1 cellular context compared by ENCODE assay signal in the genomic region with DNA sequence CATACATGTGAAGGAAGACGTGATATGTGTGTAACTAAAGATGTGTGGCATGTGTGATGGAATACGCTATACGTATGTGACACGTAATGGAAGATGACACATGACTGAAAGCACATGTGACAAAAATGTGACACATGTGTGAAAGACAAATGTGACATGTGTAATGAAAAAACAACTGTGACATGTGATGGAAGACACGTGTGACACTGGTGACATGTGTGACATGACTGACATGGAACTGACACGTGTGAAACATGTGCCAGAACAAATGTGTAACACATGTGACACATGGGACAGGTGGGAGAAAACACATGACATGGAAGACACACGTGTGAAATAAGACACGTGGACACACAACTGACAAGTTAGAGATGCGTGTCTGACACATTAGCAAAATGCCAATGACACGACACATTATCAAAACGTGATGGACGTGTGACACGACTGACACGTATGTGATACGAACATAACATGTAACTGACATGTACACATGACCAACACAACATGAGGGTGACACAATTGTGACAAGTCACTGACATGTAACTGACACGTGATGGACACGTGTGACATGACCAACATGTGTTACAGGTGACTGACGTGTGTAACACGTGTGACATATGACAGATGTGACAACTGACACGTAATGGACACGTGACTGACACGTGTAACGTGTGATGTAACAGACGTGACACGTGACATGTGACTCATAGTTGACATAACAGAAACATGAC.
TF ChIP-seq lines count a peak whose summit lies in the region.

No MANE protein-coding gene starts in this region.

TF ChIP-seq in K562, 482 proteins besides CTCF, POLR2A, EP300 and RAD21 (continued from another document and continues in another):
- TF ChIP-seq CTCFL (IDR thresholded peaks at IDR 0.05; ENCODE audit: borderline replicate concordance, insufficient read depth, low read depth, low read length, poor library complexity, severe bottlenecking) = no peak
- no peak for TF ChIP-seq ZNF41 (CRISPR knock-in tag; conservative IDR thresholded peaks at IDR 0.05)
- no peak for TF ChIP-seq THAP7 (CRISPR knock-in tag; IDR thresholded peaks at IDR 0.05)
- TF ChIP-seq IFI16 (CRISPR knock-in tag; IDR thresholded peaks at IDR 0.05) = no peak
- TF ChIP-seq SAFB (IDR thresholded peaks at IDR 0.05; ENCODE audit: borderline replicate concordance, low read depth, low read length) = no peak
- TF ChIP-seq ZNF121 (CRISPR knock-in tag; conservative IDR thresholded peaks at IDR 0.05) = no peak
- no peak for TF ChIP-seq CBFA2T3 (IDR thresholded peaks at IDR 0.05)
- no peak for TF ChIP-seq ATF1 (CRISPR knock-in tag; IDR thresholded peaks at IDR 0.05)
- peak; percentile 47; the same call in 1 of the 2 replicates for TF ChIP-seq ATF1 (tag; IDR thresholded peaks at IDR 0.05)
- no peak for TF ChIP-seq ZNF133 (CRISPR knock-in tag; IDR thresholded peaks at IDR 0.05)
- TF ChIP-seq TRIM28 (IDR thresholded peaks at IDR 0.05) = no peak
- TF ChIP-seq GTF2A2 (tag; IDR thresholded peaks at IDR 0.05) = no peak
- TF ChIP-seq KDM4B (IDR thresholded peaks at IDR 0.05; ENCODE audit: borderline replicate concordance in 2 of 2, low read depth in 1 of 2) = no peak
- no peak for TF ChIP-seq RUNX1 (IDR thresholded peaks at IDR 0.05; ENCODE audit: low read depth)
- no peak for TF ChIP-seq GABPB2 (CRISPR knock-in tag; conservative IDR thresholded peaks at IDR 0.05)
- TF ChIP-seq, protein P1, sequence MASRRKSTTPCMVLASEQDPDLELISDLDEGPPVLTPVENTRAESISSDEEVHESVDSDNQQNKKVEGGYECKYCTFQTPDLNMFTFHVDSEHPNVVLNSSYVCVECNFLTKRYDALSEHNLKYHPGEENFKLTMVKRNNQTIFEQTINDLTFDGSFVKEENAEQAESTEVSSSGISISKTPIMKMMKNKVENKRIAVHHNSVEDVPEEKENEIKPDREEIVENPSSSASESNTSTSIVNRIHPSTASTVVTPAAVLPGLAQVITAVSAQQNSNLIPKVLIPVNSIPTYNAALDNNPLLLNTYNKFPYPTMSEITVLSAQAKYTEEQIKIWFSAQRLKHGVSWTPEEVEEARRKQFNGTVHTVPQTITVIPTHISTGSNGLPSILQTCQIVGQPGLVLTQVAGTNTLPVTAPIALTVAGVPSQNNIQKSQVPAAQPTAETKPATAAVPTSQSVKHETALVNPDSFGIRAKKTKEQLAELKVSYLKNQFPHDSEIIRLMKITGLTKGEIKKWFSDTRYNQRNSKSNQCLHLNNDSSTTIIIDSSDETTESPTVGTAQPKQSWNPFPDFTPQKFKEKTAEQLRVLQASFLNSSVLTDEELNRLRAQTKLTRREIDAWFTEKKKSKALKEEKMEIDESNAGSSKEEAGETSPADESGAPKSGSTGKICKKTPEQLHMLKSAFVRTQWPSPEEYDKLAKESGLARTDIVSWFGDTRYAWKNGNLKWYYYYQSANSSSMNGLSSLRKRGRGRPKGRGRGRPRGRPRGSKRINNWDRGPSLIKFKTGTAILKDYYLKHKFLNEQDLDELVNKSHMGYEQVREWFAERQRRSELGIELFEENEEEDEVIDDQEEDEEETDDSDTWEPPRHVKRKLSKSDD (conservative IDR thresholded peaks at IDR 0.05; ENCODE audit: low read length) = no peak
- no peak for TF ChIP-seq ZNF584 (CRISPR knock-in tag; IDR thresholded peaks at IDR 0.05; ENCODE audit: low read depth)
- no peak for TF ChIP-seq ZC3H11A (IDR thresholded peaks at IDR 0.05; ENCODE audit: low read depth, low read length)
- no peak for TF ChIP-seq BMI1 (IDR thresholded peaks at IDR 0.05; ENCODE audit: low read length)
- no peak for TF ChIP-seq ZNF3 (CRISPR knock-in tag; IDR thresholded peaks at IDR 0.05)
- peak; percentile 43; the same call in 1 of the 2 replicates for TF ChIP-seq ZNF740 (CRISPR knock-in tag; IDR thresholded peaks at IDR 0.05)
- no peak for TF ChIP-seq ZNF740 (tag; IDR thresholded peaks at IDR 0.05)
- TF ChIP-seq, protein P2, sequence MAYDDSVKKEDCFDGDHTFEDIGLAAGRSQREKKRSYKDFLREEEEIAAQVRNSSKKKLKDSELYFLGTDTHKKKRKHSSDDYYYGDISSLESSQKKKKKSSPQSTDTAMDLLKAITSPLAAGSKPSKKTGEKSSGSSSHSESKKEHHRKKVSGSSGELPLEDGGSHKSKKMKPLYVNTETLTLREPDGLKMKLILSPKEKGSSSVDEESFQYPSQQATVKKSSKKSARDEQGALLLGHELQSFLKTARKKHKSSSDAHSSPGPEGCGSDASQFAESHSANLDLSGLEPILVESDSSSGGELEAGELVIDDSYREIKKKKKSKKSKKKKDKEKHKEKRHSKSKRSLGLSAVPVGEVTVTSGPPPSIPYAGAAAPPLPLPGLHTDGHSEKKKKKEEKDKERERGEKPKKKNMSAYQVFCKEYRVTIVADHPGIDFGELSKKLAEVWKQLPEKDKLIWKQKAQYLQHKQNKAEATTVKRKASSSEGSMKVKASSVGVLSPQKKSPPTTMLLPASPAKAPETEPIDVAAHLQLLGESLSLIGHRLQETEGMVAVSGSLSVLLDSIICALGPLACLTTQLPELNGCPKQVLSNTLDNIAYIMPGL (CRISPR knock-in tag; IDR thresholded peaks at IDR 0.05) = 0 out of 2 replicates have a peak, but pooled peaks have one; percentile 44
- no peak for TF ChIP-seq RAD51 (IDR thresholded peaks at IDR 0.05; ENCODE audit: borderline replicate concordance, low read depth)
- TF ChIP-seq IRF2 (CRISPR knock-in tag; IDR thresholded peaks at IDR 0.05) = no peak
- TF ChIP-seq ZNF445 (CRISPR knock-in tag; IDR thresholded peaks at IDR 0.05; ENCODE audit: low read depth) = no peak
- no peak for TF ChIP-seq KAT7 (CRISPR knock-in tag; IDR thresholded peaks at IDR 0.05; ENCODE audit: borderline replicate concordance)
- 0 out of 2 replicates have a peak, but pooled peaks have one; percentile 68 for TF ChIP-seq ZNF224 (CRISPR knock-in tag; IDR thresholded peaks at IDR 0.05)
- TF ChIP-seq RBM17 (IDR thresholded peaks at IDR 0.05; ENCODE audit: borderline replicate concordance, low read depth, low read length) = no peak
- no peak for TF ChIP-seq ETV1 (tag; conservative IDR thresholded peaks at IDR 0.05; ENCODE audit: low read depth)
- no peak for TF ChIP-seq TEAD4 (IDR thresholded peaks at IDR 0.05; ENCODE audit: low read length)
- TF ChIP-seq TEAD4 (CRISPR knock-in tag; IDR thresholded peaks at IDR 0.05; ENCODE audit: borderline replicate concordance) = 0 out of 2 replicates have a peak, but pooled peaks have one; percentile 37
- TF ChIP-seq, protein P3, sequence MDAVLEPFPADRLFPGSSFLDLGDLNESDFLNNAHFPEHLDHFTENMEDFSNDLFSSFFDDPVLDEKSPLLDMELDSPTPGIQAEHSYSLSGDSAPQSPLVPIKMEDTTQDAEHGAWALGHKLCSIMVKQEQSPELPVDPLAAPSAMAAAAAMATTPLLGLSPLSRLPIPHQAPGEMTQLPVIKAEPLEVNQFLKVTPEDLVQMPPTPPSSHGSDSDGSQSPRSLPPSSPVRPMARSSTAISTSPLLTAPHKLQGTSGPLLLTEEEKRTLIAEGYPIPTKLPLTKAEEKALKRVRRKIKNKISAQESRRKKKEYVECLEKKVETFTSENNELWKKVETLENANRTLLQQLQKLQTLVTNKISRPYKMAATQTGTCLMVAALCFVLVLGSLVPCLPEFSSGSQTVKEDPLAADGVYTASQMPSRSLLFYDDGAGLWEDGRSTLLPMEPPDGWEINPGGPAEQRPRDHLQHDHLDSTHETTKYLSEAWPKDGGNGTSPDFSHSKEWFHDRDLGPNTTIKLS (IDR thresholded peaks at IDR 0.05; ENCODE audit: borderline replicate concordance, low read depth) = no peak
- TF ChIP-seq, protein P4, sequence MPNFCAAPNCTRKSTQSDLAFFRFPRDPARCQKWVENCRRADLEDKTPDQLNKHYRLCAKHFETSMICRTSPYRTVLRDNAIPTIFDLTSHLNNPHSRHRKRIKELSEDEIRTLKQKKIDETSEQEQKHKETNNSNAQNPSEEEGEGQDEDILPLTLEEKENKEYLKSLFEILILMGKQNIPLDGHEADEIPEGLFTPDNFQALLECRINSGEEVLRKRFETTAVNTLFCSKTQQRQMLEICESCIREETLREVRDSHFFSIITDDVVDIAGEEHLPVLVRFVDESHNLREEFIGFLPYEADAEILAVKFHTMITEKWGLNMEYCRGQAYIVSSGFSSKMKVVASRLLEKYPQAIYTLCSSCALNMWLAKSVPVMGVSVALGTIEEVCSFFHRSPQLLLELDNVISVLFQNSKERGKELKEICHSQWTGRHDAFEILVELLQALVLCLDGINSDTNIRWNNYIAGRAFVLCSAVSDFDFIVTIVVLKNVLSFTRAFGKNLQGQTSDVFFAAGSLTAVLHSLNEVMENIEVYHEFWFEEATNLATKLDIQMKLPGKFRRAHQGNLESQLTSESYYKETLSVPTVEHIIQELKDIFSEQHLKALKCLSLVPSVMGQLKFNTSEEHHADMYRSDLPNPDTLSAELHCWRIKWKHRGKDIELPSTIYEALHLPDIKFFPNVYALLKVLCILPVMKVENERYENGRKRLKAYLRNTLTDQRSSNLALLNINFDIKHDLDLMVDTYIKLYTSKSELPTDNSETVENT (CRISPR knock-in tag; IDR thresholded peaks at IDR 0.05) = no peak
- TF ChIP-seq ERF (CRISPR knock-in tag; IDR thresholded peaks at IDR 0.05) = no peak
- no peak for TF ChIP-seq MTA3 (IDR thresholded peaks at IDR 0.05; ENCODE audit: borderline replicate concordance)
- TF ChIP-seq, protein P5, sequence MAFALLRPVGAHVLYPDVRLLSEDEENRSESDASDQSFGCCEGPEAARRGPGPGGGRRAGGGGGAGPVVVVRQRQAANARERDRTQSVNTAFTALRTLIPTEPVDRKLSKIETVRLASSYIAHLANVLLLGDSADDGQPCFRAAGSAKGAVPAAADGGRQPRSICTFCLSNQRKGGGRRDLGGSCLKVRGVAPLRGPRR (CRISPR knock-in tag; IDR thresholded peaks at IDR 0.05) = no peak
- peak; percentile 64; the same call in 1 of the 2 replicates for TF ChIP-seq FOXP1 (CRISPR knock-in tag; IDR thresholded peaks at IDR 0.05)
- TF ChIP-seq ZMIZ1 (IDR thresholded peaks at IDR 0.05; ENCODE audit: low read depth in 2 of 2, low read length in 2 of 2) = no peak
- no peak for TF ChIP-seq XRCC4 (IDR thresholded peaks at IDR 0.05; ENCODE audit: extremely low read depth, insufficient read depth, insufficient read length)
- TF ChIP-seq PHB2 (IDR thresholded peaks at IDR 0.05; ENCODE audit: low read depth) = no peak
- TF ChIP-seq ZNF586 (CRISPR knock-in tag; conservative IDR thresholded peaks at IDR 0.05) = no peak
